18 cellular contexts compared by ENCODE assay signal in the genomic region with DNA sequence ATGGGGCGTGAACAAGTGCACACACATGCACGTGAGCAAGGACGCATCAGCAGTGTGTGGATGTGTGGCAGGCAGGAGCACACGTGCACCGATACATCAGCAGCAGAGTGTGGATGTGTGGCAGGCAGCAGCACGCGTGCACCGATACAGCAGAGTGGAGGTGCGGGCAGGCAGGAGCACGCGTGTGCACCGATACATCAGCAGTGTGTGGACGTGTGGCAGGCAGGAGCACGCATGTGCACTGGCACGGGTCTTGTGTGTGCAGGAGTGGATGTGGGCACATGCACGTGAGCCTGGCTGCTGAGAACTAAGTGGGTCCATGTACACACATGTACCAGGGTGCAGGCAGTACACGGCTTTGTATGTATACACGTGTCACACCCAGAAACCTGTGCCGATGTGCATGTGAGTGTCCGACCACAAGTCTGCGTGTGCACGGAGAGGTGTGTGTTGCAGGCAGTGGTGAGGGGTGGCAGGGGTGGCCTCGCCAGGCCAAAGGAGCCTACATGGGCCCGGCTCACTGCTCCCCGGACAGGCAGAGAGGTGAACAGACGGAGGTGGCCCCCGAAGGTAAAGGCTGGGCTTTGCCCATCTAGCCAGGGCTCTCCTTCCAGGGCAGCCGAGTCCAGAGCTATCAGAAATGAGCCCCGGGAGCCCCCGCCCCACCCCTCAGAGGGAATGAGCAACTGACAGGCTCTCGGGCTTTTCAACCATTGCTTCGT. TPM values are rescaled to one million over a fixed set of nuclear protein-coding genes. Genes with fewer than 3 reads are reported as not detected.
DNase-seq lines count a peak whose midpoint lies in the region; ATAC-seq, FAIRE-seq and TF ChIP-seq lines count a peak whose summit lies in the region.
"Had no signal": no experiment of that assay in that cellular context is flagged by ENCODE, and none has a peak within 500 bp of the region (broad histone marks: within the 10 kb centered on the region; RNA-seq: fewer than 3 reads in every experiment).

No MANE protein-coding gene starts in this region.

- in situ Hi-C loops in GM12878 (cut with MboI): no loop called here

- no peaks in the 10 kb centered on the region for H3K79me2 ChIP-seq in GM12878 (ENCODE audit: control insufficient read depth, insufficient read depth, low read length)

- SMC1A ChIA-PET in GM12878 (lab: Charles Lee; ENCODE audit: uncharacterized antibody, unreplicated experiment): no interaction called here

- H4K20me1 ChIP-seq in GM12878 (ENCODE audit: control insufficient read depth, insufficient read depth): no peaks in the 10 kb centered on the region

- TF ChIP-seq POLR2A in GM12878 (IDR thresholded peaks at IDR 0.05; ENCODE audit: low read depth, low read length): no peak; the same call in 1 of the 2 replicates

- no peak overlapping the region for H2AFZ ChIP-seq in GM12878 (ENCODE audit: control insufficient read depth, low read depth, low read length)

- H3K36me3 ChIP-seq in GM12878 (ENCODE audit: control insufficient read depth in 2 of 2, insufficient read depth in 2 of 2, low read length in 1 of 2): peaks cover 33 to 37% of the 10 kb centered on the region in 2 experiments
- peaks cover 4 to 100% of the 10 kb centered on the region in 2 donors for H3K36me3 ChIP-seq in left lung

- TF ChIP-seq EP300 in GM12878 (IDR thresholded peaks at IDR 0.05; ENCODE audit: borderline replicate concordance in 1 of 2, control insufficient read depth in 1 of 2, low read depth in 2 of 2, low read length in 2 of 2): no peak

- no peaks in the 10 kb centered on the region for H3K27me3 ChIP-seq in GM12878 (replicated peaks in 1 of 2; ENCODE audit: control insufficient read depth in 2 of 2, insufficient read depth in 2 of 2, low read length in 1 of 2)
- H3K27me3 ChIP-seq in left lung: no peaks in the 10 kb centered on the region

- CTCF ChIA-PET in GM12878 (lab: Yijun Ruan, JAX): interaction anchor here (0.6 to 0.9 kb wide), 4 partner anchors 32 to 419 kb away, joined by 3 to 5 read pairs (median 3); no protein-coding TSS in a partner anchor

- intact Hi-C loops in GM12878 (cut with micrococcal nuclease; ENCODE audit: unreplicated experiment) (no loop called here), left lung (cut with DNase I) (no loop called here), sciatic nerve (cut with DNase I) (no loop called here)

- BruUV-seq in GM12878 (replicated peaks; lab: Mats Ljungman, UMichigan): no TSS peak

- H3K4me1 ChIP-seq in GM12878 (ENCODE audit: control insufficient read depth, insufficient read depth, low read length) (no peaks in the 10 kb centered on the region), left lung (peaks cover 0 to 8% of the 10 kb centered on the region in 2 donors)

- DNase-seq in HTR-8/SVneo (ENCODE audit: insufficient read length, low spot score): no peak
- no peak for DNase-seq in GM12878 (ENCODE audit: low read depth, low spot score)
- DNase-seq in left lung: no peak
- DNase-seq in sciatic nerve (ENCODE audit: low spot score): no peak
- no peak for DNase-seq in NCI-H1105 (lab: John Stamatoyannopoulos, UW)
- DNase-seq: COR-L47, DMS153, HCEC 1CT, NCI-H1092, NCI-H1694, NCI-H226, NCI-H524 treated with DMSO at 0.1 percent for 48 hours had no signal

- ATAC-seq in GM12878 (no peak), left lung (peak; percentile 2), sciatic nerve (peak; percentile 32), GM18867 (IDR thresholded peaks at IDR 0.05; ENCODE audit: unreplicated experiment) (no peak), HG03039 (IDR thresholded peaks at IDR 0.05; ENCODE audit: unreplicated experiment) (no peak)
- ATAC-seq: Right ventricle myocardium inferior had no signal

- H3K4me3 ChIP-seq in GM12878: no peak overlapping the region
- no peak overlapping the region for H3K4me3 ChIP-seq in left lung
- H3K4me3 ChIP-seq: SK-N-MC had no signal

- H3K27ac ChIP-seq in GM12878 (ENCODE audit: control insufficient read depth, insufficient read depth) (no peak overlapping the region), left lung (no peak overlapping the region)
- H3K27ac ChIP-seq: SK-N-MC had no signal

- H3K9me3 ChIP-seq in GM12878 (replicated peaks; ENCODE audit: control insufficient read depth, insufficient read depth, low read length) (no peaks in the 10 kb centered on the region), left lung (no peaks in the 10 kb centered on the region)

- FAIRE-seq in HTR-8/SVneo (lab: Jason Lieb, UNC) (peak; percentile 74), GM12878 (lab: Jason Lieb, UNC) (no peak)
- FAIRE-seq: GM19239 had no signal

- no peak overlapping the region for H3K4me2 ChIP-seq in GM12878 (ENCODE audit: control insufficient read depth, insufficient read depth)

- POLR2A ChIA-PET in GM12878 (lab: Charles Lee): interaction anchor here (0.6 kb wide), 1 partner anchor 285 kb away, joined by 5 read pairs; no protein-coding TSS in a partner anchor

- H3K9ac ChIP-seq in GM12878 (ENCODE audit: control insufficient read depth, insufficient read depth, low read length): no peak overlapping the region

- 95% methylated on average over 27 of the region's 32 CpGs for WGBS in GM12878 (ENCODE audit: insufficient coverage, insufficient replicate concordance, low lambda C conversion rate, missing lambda C conversion rate)

- no peak for TF ChIP-seq RAD21 in GM12878 (IDR thresholded peaks at IDR 0.05; ENCODE audit: insufficient read depth, low read depth, low read length)

- TF ChIP-seq CTCF in GM12878 (IDR thresholded peaks at IDR 0.05 in 2 of 3, conservative IDR thresholded peaks at IDR 0.05 in 1 of 3; ENCODE audit: control insufficient read depth in 2 of 3, extremely low read depth in 1 of 3, insufficient read depth in 1 of 3, low read depth in 3 of 3, low read length in 3 of 3) (no peak), left lung (IDR thresholded peaks at IDR 0.05) (no peak)

- RAD21 ChIA-PET in GM12878 (lab: Charles Lee; ENCODE audit: unreplicated experiment): no interaction called here

TF ChIP-seq in GM12878, 131 proteins besides CTCF, POLR2A, EP300 and RAD21:
- TF ChIP-seq BCL11A (IDR thresholded peaks at IDR 0.05; ENCODE audit: low read depth, low read length) (no peak), ZNF622 (IDR thresholded peaks at IDR 0.05) (no peak), POLR2AphosphoS2 (IDR thresholded peaks at IDR 0.05; ENCODE audit: low read depth, low read length) (no peak), POLR2AphosphoS5 (IDR thresholded peaks at IDR 0.05; ENCODE audit: low read length) (peak; percentile 29; the same call in 1 of the 2 replicates)
TF ChIP-seq in GM12878: peak in this region for 1.

RNA-seq across cellular contexts. Expression of gene RFLNA, which starts 53.9 kb away (rescaled TPM):
- total RNA-seq in GM12878 (2013; cell fraction: nucleolus; rRNA removed): 2.4 TPM in 1 of 2 replicates, not detected in the other
- 0.05 TPM in 1 of 2 replicates, not detected in the other for total RNA-seq in GM12878 (2014; rRNA removed)
- total RNA-seq in GM12878 (2014; rRNA removed; fragmentation: Illumina TruSeq; extraction: Trizol): not detected in 2 replicates
- total RNA-seq in GM12878 (2021): not detected in 2 replicates
- not detected for polyA plus RNA-seq in GM12878 (2011; ENCODE audit: low read depth)
- polyA plus RNA-seq in GM12878 (2011; rRNA removed): 0.08 TPM in 1 of 2 replicates, not detected in the other
- polyA plus RNA-seq in GM12878 (2011; cell fraction: cytosol; rRNA removed): 0.13 TPM in 1 of 2 replicates, not detected in the other
- polyA plus RNA-seq in GM12878 (2011; cell fraction: nucleus; rRNA removed): 0.16 TPM in 1 of 2 replicates, not detected in the other
- polyA plus RNA-seq in GM12878 (2012): not detected in 2 replicates
- polyA plus RNA-seq in GM12878 (2014; fragmentation: Illumina TruSeq; extraction: Trizol): not detected in 2 replicates
- not detected for polyA plus RNA-seq in GM12878 (2014; fragmentation: Nextera tagmentation; extraction: Ambion mirVana)
- not detected in 2 replicates for polyA plus RNA-seq in GM12878 (2014; rRNA removed)
- polyA plus RNA-seq in GM12878 (2016; fragmentation: Nextera tagmentation; extraction: Ambion mirVana): not detected
- polyA minus RNA-seq in GM12878 (2011; rRNA and poly(A)+ RNA removed): not detected in 2 replicates
- polyA minus RNA-seq in GM12878 (2011; cell fraction: cytosol; rRNA and poly(A)+ RNA removed): not detected in 2 replicates
- not detected in 2 replicates for polyA minus RNA-seq in GM12878 (2011; cell fraction: nucleus; rRNA and poly(A)+ RNA removed)
- 1 to 10 TPM; 1.4 to 2.0 TPM for total RNA-seq in left lung
- total RNA-seq in sciatic nerve: 28.1 TPM
- total RNA-seq: MCF 10A had no signal

Comparison
In these comparisons a context has a peak if more than half of its experiments do, and no peak if none do; other contexts are left out.
1. ATAC-seq: peak in left lung (single experiment) and sciatic nerve (single experiment); none in GM12878 (single experiment), GM18867 (single experiment) and HG03039 (single experiment).